Comparison of ENCODE assay signal across 4 cellular contexts in the genomic region with DNA sequence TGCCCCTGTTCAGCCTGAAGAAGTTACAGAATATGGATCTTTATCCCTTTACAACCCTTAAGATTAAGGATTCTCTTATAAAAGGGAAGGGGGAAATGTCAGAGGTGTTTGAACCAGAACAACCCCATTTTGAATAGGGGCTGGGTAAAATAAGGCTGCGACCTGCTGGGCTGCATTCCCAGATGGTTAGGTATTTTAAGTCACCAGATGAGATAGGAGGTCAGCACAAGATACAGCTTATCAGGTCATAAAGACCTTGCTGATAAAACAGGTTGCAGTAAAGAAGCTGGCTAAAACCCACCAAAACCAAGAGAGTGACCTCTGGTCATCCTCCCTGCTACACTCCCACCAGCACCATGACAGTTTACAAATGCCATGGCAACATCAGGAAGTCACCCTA.
DNase-seq lines count a peak whose midpoint lies in the region; ATAC-seq, FAIRE-seq and TF ChIP-seq lines count a peak whose summit lies in the region.
"Not testable (repeated sequence)": the region's sequence is repeated elsewhere in the genome, so short reads cannot be mapped to it uniquely, and the experiment has no call there.

No MANE protein-coding gene starts in this region.

- not testable (repeated sequence) for H3K36me3 ChIP-seq in Caco-2 (ENCODE audit: control insufficient read depth, insufficient read depth, low read length); K562 (ENCODE audit: control insufficient read depth, insufficient read depth, low read length); mesendoderm (ENCODE audit: control insufficient read depth, insufficient read depth, low read length)

- ATAC-seq in K562, result not testable (repeated sequence)

- BruUV-seq in Caco-2 (replicated peaks; lab: Mats Ljungman, UMichigan); K562 (replicated peaks; lab: Mats Ljungman, UMichigan): not testable (repeated sequence)

- 11% methylated on average over 1 of the region's 1 CpG for WGBS in K562 (ENCODE audit: insufficient coverage, low coverage, missing lambda C conversion rate)
- no CpG with 5 or more reads among the region's 1 CpG for WGBS in mesendoderm (ENCODE audit: extremely low coverage, insufficient coverage, low lambda C conversion rate)

- H3K18ac ChIP-seq in mesendoderm (ENCODE audit: low read length), result not testable (repeated sequence)

- H3K4ac ChIP-seq in mesendoderm (ENCODE audit: low read depth, low read length), result not testable (repeated sequence)

- TF ChIP-seq CTCF in Caco-2 (IDR thresholded peaks at IDR 0.05; ENCODE audit: insufficient read depth in 1 of 2, low read depth in 1 of 2, low read length in 1 of 2, severe bottlenecking in 1 of 2, unreplicated experiment in 1 of 2); K562 (IDR thresholded peaks at IDR 0.05 in 2 of 3, conservative IDR thresholded peaks at IDR 0.05 in 1 of 3; ENCODE audit: insufficient read depth in 2 of 3, low read depth in 1 of 3, low read length in 3 of 3): not testable (repeated sequence)

- H2BK15ac ChIP-seq in mesendoderm (replicated peaks; ENCODE audit: low read depth), result not testable (repeated sequence)

- H3K4me1 Mint-ChIP-seq in Caco-2 (ENCODE audit: low read depth, unreplicated experiment), result peaks cover 39% of the 10 kb centered on the region

- H3K4me3 Mint-ChIP-seq in Caco-2 (ENCODE audit: unreplicated experiment), result peak overlapping the region; percentile 64

- not testable (repeated sequence) for FAIRE-seq in K562 (lab: Jason Lieb, UNC)

- H3K79me2 ChIP-seq in K562 (ENCODE audit: control insufficient read depth, insufficient read depth, low read length); mesendoderm (ENCODE audit: control insufficient read depth, insufficient read depth, low read length): not testable (repeated sequence)

- H2BK5ac ChIP-seq in mesendoderm (ENCODE audit: low read length), result not testable (repeated sequence)

- H4K20me1 ChIP-seq in K562 (replicated peaks; ENCODE audit: control insufficient read depth, insufficient read depth, low read length), result not testable (repeated sequence)

- TF ChIP-seq POLR2A in K562 (conservative IDR thresholded peaks at IDR 0.05), result not testable (repeated sequence)

- POLR2A ChIA-PET in Caco-2 (lab: Charles Lee), result interaction anchor here (0.5 to 2.7 kb wide), 2 partner anchors 17 to 111 kb away, joined by 4 to 12 read pairs; partner anchors contain the start of gene EIF4E
- POLR2A ChIA-PET in K562 (lab: Yijun Ruan, JAX), result not testable (repeated sequence)

- not testable (repeated sequence) for H3K9ac ChIP-seq in K562 (ENCODE audit: insufficient read depth in 1 of 2, low read depth in 2 of 2, low read length in 2 of 2); mesendoderm (ENCODE audit: low read length)

- not testable (repeated sequence) for TF ChIP-seq RAD21 in K562 (CRISPR knock-in tag; conservative IDR thresholded peaks at IDR 0.05 in 1 of 2, IDR thresholded peaks at IDR 0.05 in 1 of 2)

- not testable (repeated sequence) for H3K4me2 ChIP-seq in K562 (ENCODE audit: insufficient read depth, low read length); mesendoderm (ENCODE audit: low read length)

- not testable (repeated sequence) for H3K9me3 Mint-ChIP-seq in Caco-2 (ENCODE audit: unreplicated experiment)

- DNase-seq in Caco-2 (peak; percentile 80 to 86), ELF-1 (ENCODE audit: low read depth, low spot score) (peak; percentile 7), mesendoderm (peak; percentile 46)
- DNase-seq in K562 (ENCODE audit: extremely low read depth in 1 of 4, low spot score in 3 of 4), result not testable (repeated sequence)

- H3K23ac ChIP-seq in mesendoderm (ENCODE audit: low read length), result not testable (repeated sequence)

- H2BK120ac ChIP-seq in mesendoderm (ENCODE audit: low read depth, low read length), result not testable (repeated sequence)

- intact Hi-C loops in Caco-2 (cut with micrococcal nuclease; ENCODE audit: unreplicated experiment), result loop anchor here (1.0 to 5.0 kb wide), 6 partner anchors 17 to 351 kb away; partner anchors contain the start of gene EIF4E
- intact Hi-C loops in K562 (cut with micrococcal nuclease), result not testable (repeated sequence)

- not testable (repeated sequence) for H3K79me1 ChIP-seq in mesendoderm (ENCODE audit: low read length)

- H3K4me1 ChIP-seq in Caco-2, result peaks cover 42% of the 10 kb centered on the region
- not testable (repeated sequence) for H3K4me1 ChIP-seq in K562 (replicated peaks in 1 of 2; ENCODE audit: control insufficient read depth in 2 of 2, insufficient read depth in 2 of 2, low read length in 2 of 2); mesendoderm (ENCODE audit: control insufficient read depth, low read depth, low read length)

- H3K9me1 ChIP-seq in K562 (ENCODE audit: control insufficient read depth, insufficient read depth, low read length), result not testable (repeated sequence)

- not testable (repeated sequence) for H3K4me3 ChIP-seq in Caco-2 (ENCODE audit: low read depth, low read length); K562; mesendoderm (ENCODE audit: low read length)

- H3K27me3 Mint-ChIP-seq in Caco-2 (ENCODE audit: insufficient read depth, unreplicated experiment), result not testable (repeated sequence)

- H3K27ac Mint-ChIP-seq in Caco-2 (ENCODE audit: unreplicated experiment), result peak overlapping the region; percentile 94

- H3K27me3 ChIP-seq in Caco-2 (replicated peaks; ENCODE audit: control insufficient read depth, insufficient read depth, low read length); K562 (ENCODE audit: control insufficient read depth in 2 of 2, insufficient read depth in 2 of 2, low read length in 2 of 2); mesendoderm (ENCODE audit: insufficient read depth, low read length, poor library complexity): not testable (repeated sequence)

- not testable (repeated sequence) for H2AK5ac ChIP-seq in mesendoderm (ENCODE audit: low read length)

- H3K9me3 ChIP-seq in Caco-2; K562 (replicated peaks; ENCODE audit: control insufficient read depth, insufficient read depth, low read depth, low read length): not testable (repeated sequence)

- TF ChIP-seq EP300 in K562 (IDR thresholded peaks at IDR 0.05; ENCODE audit: low read length), result not testable (repeated sequence)

- H4K5ac ChIP-seq in mesendoderm (ENCODE audit: low read length), result not testable (repeated sequence)

- H3K27ac ChIP-seq in K562 (ENCODE audit: extremely low read depth, low read depth, low read length); mesendoderm (ENCODE audit: low read depth, low read length): not testable (repeated sequence)

- H2AFZ ChIP-seq in K562 (ENCODE audit: low read depth, low read length), result not testable (repeated sequence)

- CTCF ChIA-PET in Caco-2 (lab: Charles Lee), result interaction anchor here (1.8 kb wide), 1 partner anchor 15 kb away, joined by 3 read pairs; no protein-coding TSS in a partner anchor
- CTCF ChIA-PET in K562 (lab: Yijun Ruan, JAX; ENCODE audit: low intra/inter-chr PET ratio), result not testable (repeated sequence)

- H3K36me3 Mint-ChIP-seq in Caco-2 (ENCODE audit: insufficient read depth, unreplicated experiment), result not testable (repeated sequence)

- H3K56ac ChIP-seq in mesendoderm (ENCODE audit: low read length), result not testable (repeated sequence)

- H4K8ac ChIP-seq in mesendoderm (ENCODE audit: low read depth, low read length), result not testable (repeated sequence)

- in situ Hi-C loops in K562 (cut with MboI), result not testable (repeated sequence)

TF ChIP-seq in K562, 482 proteins besides CTCF, POLR2A, EP300 and RAD21:
- TF ChIP-seq CBFA2T3 (IDR thresholded peaks at IDR 0.05), result 0 out of 2 replicates have a peak, but pooled peaks have one; percentile 8
- peak; percentile 54 for TF ChIP-seq RFX1 (IDR thresholded peaks at IDR 0.05)
